ENCODE assay signal across 24 cellular contexts in the genomic region with DNA sequence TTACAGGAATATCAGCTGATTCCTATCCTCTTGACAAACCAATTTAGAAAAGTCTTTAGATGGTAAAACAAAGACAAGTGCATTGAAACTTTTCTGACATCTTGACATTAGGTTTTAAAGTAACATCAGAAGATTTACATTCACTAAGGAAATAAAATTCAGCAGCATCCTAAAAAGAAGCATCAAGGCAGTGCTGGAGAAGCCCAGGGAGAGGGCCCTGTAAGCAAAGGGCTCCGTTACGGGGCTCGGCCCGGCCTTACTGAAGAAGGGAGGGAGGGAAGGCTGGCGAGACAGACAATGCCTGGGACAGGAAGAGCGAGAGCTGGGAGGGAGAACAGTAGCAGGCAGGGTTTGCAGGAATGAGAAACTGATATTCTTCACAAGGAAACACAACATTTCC. TPM values are rescaled to one million over a fixed set of nuclear protein-coding genes. Genes with fewer than 3 reads are reported as not detected.
DNase-seq lines count a peak whose midpoint lies in the region; ATAC-seq, FAIRE-seq and TF ChIP-seq lines count a peak whose summit lies in the region.
"Had no signal": no experiment of that assay in that cellular context is flagged by ENCODE, and none has a peak within 500 bp of the region (broad histone marks: within the 10 kb centered on the region; RNA-seq: fewer than 3 reads in every experiment).

No MANE protein-coding gene starts in this region.

- TF ChIP-seq CTCF in K562 (IDR thresholded peaks at IDR 0.05 in 2 of 3, conservative IDR thresholded peaks at IDR 0.05 in 1 of 3; ENCODE audit: insufficient read depth in 2 of 3, low read depth in 1 of 3, low read length in 3 of 3), result no peak

- H3K4me3 ChIP-seq in K562, result no peak overlapping the region
- H3K4me3 ChIP-seq in CD8-positive, alpha-beta memory T cell (ENCODE audit: low read length), result no peak overlapping the region
- H3K4me3 ChIP-seq: A549; BLaER1 treated with 17β-estradiol and CSF1 and Interleukin-3, amounts not matched to agents 10 nM and 100 nM had no signal

- H3K4me3 Mint-ChIP-seq in activated naive CD4-positive, alpha-beta T cell treated with anti-CD3 and anti-CD28 coated beads, Interleukin-2, amount 10 ng/mL, durations not matched to agents 7 days and 5 days, result no peak overlapping the region
- H3K4me3 Mint-ChIP-seq in memory B cell, result no peak overlapping the region
- no peak overlapping the region for H3K4me3 Mint-ChIP-seq in stimulated activated naive B cell treated with anti-CD40 and anti-IgM and Interleukin-4, amounts not matched to agents 10 μg/mL and 1 μg/mL and 100 μg/mL, for 72 hours
- H3K4me3 Mint-ChIP-seq in CD8-positive, alpha-beta memory T cell, result no peak overlapping the region
- H3K4me3 Mint-ChIP-seq: B cell; CD4-positive, alpha-beta memory T cell; CD4-positive, CD25-positive, alpha-beta regulatory T cell had no signal

- intact Hi-C loops in K562 (cut with micrococcal nuclease), result no loop called here

- H3K4me1 Mint-ChIP-seq in activated naive CD4-positive, alpha-beta T cell treated with anti-CD3 and anti-CD28 coated beads, Interleukin-2, amount 10 ng/mL, durations not matched to agents 7 days and 5 days, result no peaks in the 10 kb centered on the region
- H3K4me1 Mint-ChIP-seq in memory B cell, result no peaks in the 10 kb centered on the region
- peaks cover 7 to 11% of the 10 kb centered on the region in 2 donors for H3K4me1 Mint-ChIP-seq in stimulated activated naive B cell treated with anti-CD40 and anti-IgM and Interleukin-4, amounts not matched to agents 10 μg/mL and 1 μg/mL and 100 μg/mL, for 72 hours
- H3K4me1 Mint-ChIP-seq in CD8-positive, alpha-beta memory T cell, result peaks cover 0 to 7% (median 1%) of the 10 kb centered on the region in 3 donors
- H3K4me1 Mint-ChIP-seq: B cell had no signal

- peaks cover 71% of the 10 kb centered on the region for H3K36me3 Mint-ChIP-seq in activated naive CD4-positive, alpha-beta T cell treated with anti-CD3 and anti-CD28 coated beads, Interleukin-2, amount 10 ng/mL, durations not matched to agents 7 days and 5 days
- H3K36me3 Mint-ChIP-seq in memory B cell, result peaks cover 54% of the 10 kb centered on the region
- peaks cover 57 to 79% of the 10 kb centered on the region in 2 donors for H3K36me3 Mint-ChIP-seq in stimulated activated naive B cell treated with anti-CD40 and anti-IgM and Interleukin-4, amounts not matched to agents 10 μg/mL and 1 μg/mL and 100 μg/mL, for 72 hours
- H3K36me3 Mint-ChIP-seq in CD8-positive, alpha-beta memory T cell, result peaks cover 19 to 91% (median 47%) of the 10 kb centered on the region in 3 donors

- H3K27ac ChIP-seq in K562 (ENCODE audit: extremely low read depth, low read depth, low read length), result no peak overlapping the region
- no peak overlapping the region for H3K27ac ChIP-seq in CD8-positive, alpha-beta memory T cell (ENCODE audit: low read depth, low read length)
- H3K27ac ChIP-seq: 22Rv1; A549; BLaER1 treated with 17β-estradiol and CSF1 and Interleukin-3, amounts not matched to agents 10 nM and 100 nM; C4-2B had no signal

- H3K4me1 ChIP-seq in K562 (replicated peaks in 1 of 2; ENCODE audit: control insufficient read depth in 2 of 2, insufficient read depth in 2 of 2, low read length in 2 of 2), result peaks cover 0 to 6% of the 10 kb centered on the region in 2 experiments; a peak in 2 of 5 replicates
- H3K4me1 ChIP-seq in CD8-positive, alpha-beta memory T cell (ENCODE audit: insufficient read depth, low read length), result no peaks in the 10 kb centered on the region
- H3K4me1 ChIP-seq: A549, Caco-2 had no signal

- H3K27me3 Mint-ChIP-seq in activated naive CD4-positive, alpha-beta T cell treated with anti-CD3 and anti-CD28 coated beads, Interleukin-2, amount 10 ng/mL, durations not matched to agents 7 days and 5 days, result no peaks in the 10 kb centered on the region
- no peaks in the 10 kb centered on the region for H3K27me3 Mint-ChIP-seq in memory B cell
- no peaks in the 10 kb centered on the region for H3K27me3 Mint-ChIP-seq in stimulated activated naive B cell treated with anti-CD40 and anti-IgM and Interleukin-4, amounts not matched to agents 10 μg/mL and 1 μg/mL and 100 μg/mL, for 72 hours
- H3K27me3 Mint-ChIP-seq in CD8-positive, alpha-beta memory T cell, result no peaks in the 10 kb centered on the region
- H3K27me3 Mint-ChIP-seq: B cell; CD4-positive, alpha-beta memory T cell; CD4-positive, CD25-positive, alpha-beta regulatory T cell had no signal

- no peak overlapping the region for H2AFZ ChIP-seq in K562 (ENCODE audit: low read depth, low read length)

- DNase-seq in activated naive CD4-positive, alpha-beta T cell treated with anti-CD3 and anti-CD28 coated beads, Interleukin-2, amount 10 ng/mL, durations not matched to agents 7 days and 5 days, result no peak
- no peak for DNase-seq in activated naive CD4-positive, alpha-beta T cell treated with anti-CD3 and anti-CD28 coated beads, Interleukin-2, amount 50 U/mL, for 16 hours
- DNase-seq in K562 (ENCODE audit: extremely low read depth in 1 of 4, low spot score in 3 of 4) (no peak), memory B cell (ENCODE audit: low spot score in 2 of 2) (no peak), NCI-H2171 (lab: John Stamatoyannopoulos, UW) (no peak)
- no peak for DNase-seq in stimulated activated naive B cell treated with anti-CD40 and anti-IgM and Interleukin-4, amounts not matched to agents 10 μg/mL and 1 μg/mL and 100 μg/mL, for 72 hours
- DNase-seq in CD8-positive, alpha-beta memory T cell, result no peak
- DNase-seq: AML-193; Caco-2; Calu3; CD4-positive, alpha-beta memory T cell; CD4-positive, CD25-positive, alpha-beta regulatory T cell; DMS79 treated with DMSO at 0.1 percent for 48 hours; GF-D8 had no signal

- ATAC-seq in K562, result no peak
- ATAC-seq in memory B cell (ENCODE audit: low read depth), result no peak
- no peak for ATAC-seq in stimulated activated naive B cell treated with anti-CD40 and anti-IgM and Interleukin-4, amounts not matched to agents 10 μg/mL and 1 μg/mL and 100 μg/mL, for 72 hours (replicated peaks)
- ATAC-seq in activated CD4-positive, CD25-positive, alpha-beta regulatory T cell treated with anti-CD3 and anti-CD28 coated beads, Interleukin-2, amount 50 U/mL, for 24 hours, result no peak
- ATAC-seq: A549 had no signal

- POLR2A ChIA-PET in K562 (lab: Yijun Ruan, JAX), result interaction anchor here (0.5 to 0.7 kb wide), 2 partner anchors 120 to 156 kb away, joined by 3 read pairs; no protein-coding TSS in a partner anchor
- POLR2A ChIA-PET in CD8-positive, alpha-beta memory T cell (lab: Charles Lee), result no interaction called here

- H3K27ac Mint-ChIP-seq in activated naive CD4-positive, alpha-beta T cell treated with anti-CD3 and anti-CD28 coated beads, Interleukin-2, amount 10 ng/mL, durations not matched to agents 7 days and 5 days, result peak overlapping the region; percentile 24
- H3K27ac Mint-ChIP-seq in memory B cell, result peak overlapping the region; percentile 21
- H3K27ac Mint-ChIP-seq in stimulated activated naive B cell treated with anti-CD40 and anti-IgM and Interleukin-4, amounts not matched to agents 10 μg/mL and 1 μg/mL and 100 μg/mL, for 72 hours, result peak overlapping the region; percentile 31
- H3K27ac Mint-ChIP-seq in CD8-positive, alpha-beta memory T cell, result peak overlapping the region in 1 of 8 donors; percentile 81
- H3K27ac Mint-ChIP-seq: B cell had no signal

- CTCF ChIA-PET in activated naive CD4-positive, alpha-beta T cell treated with anti-CD3 and anti-CD28 coated beads, Interleukin-2, amount 10 ng/mL, durations not matched to agents 7 days and 5 days (lab: Charles Lee), result no interaction called here
- CTCF ChIA-PET in K562 (lab: Yijun Ruan, JAX; ENCODE audit: low intra/inter-chr PET ratio), result no interaction called here
- CTCF ChIA-PET in CD8-positive, alpha-beta memory T cell (lab: Charles Lee), result no interaction called here

- peaks cover 2% of the 10 kb centered on the region for H3K9me3 Mint-ChIP-seq in activated naive CD4-positive, alpha-beta T cell treated with anti-CD3 and anti-CD28 coated beads, Interleukin-2, amount 10 ng/mL, durations not matched to agents 7 days and 5 days
- no peaks in the 10 kb centered on the region for H3K9me3 Mint-ChIP-seq in memory B cell
- peaks cover 0 to 4% of the 10 kb centered on the region in 2 donors for H3K9me3 Mint-ChIP-seq in stimulated activated naive B cell treated with anti-CD40 and anti-IgM and Interleukin-4, amounts not matched to agents 10 μg/mL and 1 μg/mL and 100 μg/mL, for 72 hours
- peaks cover 0 to 1% (median 0%) of the 10 kb centered on the region in 5 donors for H3K9me3 Mint-ChIP-seq in CD8-positive, alpha-beta memory T cell
- H3K9me3 Mint-ChIP-seq: CD4-positive, alpha-beta memory T cell; CD4-positive, CD25-positive, alpha-beta regulatory T cell had no signal

- TF ChIP-seq RAD21 in K562 (CRISPR knock-in tag; conservative IDR thresholded peaks at IDR 0.05 in 1 of 2, IDR thresholded peaks at IDR 0.05 in 1 of 2), result no peak

- no TSS peak for BruUV-seq in K562 (replicated peaks; lab: Mats Ljungman, UMichigan)

- no peaks in the 10 kb centered on the region; the same call in 1 of the 2 replicates for H4K20me1 ChIP-seq in K562 (replicated peaks; ENCODE audit: control insufficient read depth, insufficient read depth, low read length)
- H4K20me1 ChIP-seq: BLaER1 treated with 17β-estradiol and CSF1 and Interleukin-3, amounts not matched to agents 10 nM and 100 nM had no signal

- TF ChIP-seq POLR2A in K562 (conservative IDR thresholded peaks at IDR 0.05), result no peak

- FAIRE-seq in K562 (lab: Jason Lieb, UNC), result no peak
- FAIRE-seq: A549, D721Med, G401.6, GM12891, GM19239 had no signal

- no peaks in the 10 kb centered on the region for H3K9me1 ChIP-seq in K562 (ENCODE audit: control insufficient read depth, insufficient read depth, low read length)

- peaks cover 79% of the 10 kb centered on the region; the same call in 2 of the 3 replicates for H3K36me3 ChIP-seq in K562 (ENCODE audit: control insufficient read depth, insufficient read depth, low read length)
- H3K36me3 ChIP-seq in CD8-positive, alpha-beta memory T cell (ENCODE audit: insufficient read depth, low read length), result peaks cover 55% of the 10 kb centered on the region

- H3K9me3 ChIP-seq in K562 (replicated peaks; ENCODE audit: control insufficient read depth, insufficient read depth, low read depth, low read length), result no peaks in the 10 kb centered on the region
- no peaks in the 10 kb centered on the region for H3K9me3 ChIP-seq in CD8-positive, alpha-beta memory T cell (ENCODE audit: low read length)
- H3K9me3 ChIP-seq: A549, Caco-2 had no signal

- WGBS in K562 (ENCODE audit: insufficient coverage, low coverage, missing lambda C conversion rate), result 86% methylated on average over 5 of the region's 6 CpGs

- no peak for TF ChIP-seq EP300 in K562 (IDR thresholded peaks at IDR 0.05; ENCODE audit: low read length)

- no peak overlapping the region for H3K4me2 ChIP-seq in K562 (ENCODE audit: insufficient read depth, low read length)
- H3K4me2 ChIP-seq: A549; BLaER1 treated with 17β-estradiol and CSF1 and Interleukin-3, amounts not matched to agents 10 nM and 100 nM had no signal

- H3K27me3 ChIP-seq in K562 (ENCODE audit: control insufficient read depth in 2 of 2, insufficient read depth in 2 of 2, low read length in 2 of 2), result no peaks in the 10 kb centered on the region
- H3K27me3 ChIP-seq in CD8-positive, alpha-beta memory T cell (ENCODE audit: insufficient read depth, low read length, poor library complexity, severe bottlenecking), result no peaks in the 10 kb centered on the region
- H3K27me3 ChIP-seq: BLaER1 treated with 17β-estradiol and CSF1 and Interleukin-3, amounts not matched to agents 10 nM and 100 nM had no signal

- no peak overlapping the region for H3K9ac ChIP-seq in K562 (ENCODE audit: insufficient read depth in 1 of 2, low read depth in 2 of 2, low read length in 2 of 2)
- H3K9ac ChIP-seq: BLaER1 treated with 17β-estradiol and CSF1 and Interleukin-3, amounts not matched to agents 10 nM and 100 nM had no signal

- H3K79me2 ChIP-seq in K562 (ENCODE audit: control insufficient read depth, insufficient read depth, low read length), result no peaks in the 10 kb centered on the region

- in situ Hi-C loops in K562 (cut with MboI), result no loop called here

RNA-seq across cellular contexts. Expression of a gene that starts 39.3 kb away (rescaled TPM):
- 71.3 and 88.5 TPM in 2 replicates for total RNA-seq in K562 (2011; cell fraction: chromatin; rRNA removed; ENCODE audit: low replicate concordance)
- 44.5 and 49.2 TPM in 2 replicates for total RNA-seq in K562 (2011; cell fraction: nucleolus; rRNA removed)
- total RNA-seq in K562 (2011; cell fraction: nucleoplasm; rRNA removed), result 48.2 and 50.5 TPM in 2 replicates
- 12.8 and 17.5 TPM in 2 replicates for total RNA-seq in K562 (2014; rRNA removed)
- 7.9 and 8.7 TPM in 2 replicates for total RNA-seq in K562 (2014; rRNA removed; fragmentation: Illumina TruSeq; extraction: Trizol)
- total RNA-seq in K562 (2015; rRNA removed; fragmentation: Illumina TruSeq; extraction: Trizol), result 9.3 and 10.0 TPM in 2 replicates
- total RNA-seq in K562 (2021), result 24.0 and 24.4 TPM in 2 replicates
- 13.4 and 20.8 TPM in 2 replicates for polyA plus RNA-seq in K562 (2011; rRNA removed)
- 12.4 and 14.0 TPM in 2 replicates for polyA plus RNA-seq in K562 (2011; cell fraction: cytosol; rRNA removed)
- 29.7 and 37.4 TPM in 2 replicates for polyA plus RNA-seq in K562 (2011; cell fraction: nucleus; rRNA removed)
- polyA plus RNA-seq in K562 (2012), result 12.3 and 12.8 TPM in 2 replicates
- 13.4 and 14.2 TPM in 2 replicates for polyA plus RNA-seq in K562 (2014; fragmentation: Illumina TruSeq; extraction: Trizol)
- 1 to 10 TPM; 8.4 to 9.3 TPM for polyA plus RNA-seq in K562 (2014; fragmentation: Nextera tagmentation; extraction: Ambion mirVana)
- polyA plus RNA-seq in K562 (2014; rRNA removed), result 11.8 and 11.9 TPM in 2 replicates
- 21.3 and 23.2 TPM in 2 replicates for polyA minus RNA-seq in K562 (2011; rRNA and poly(A)+ RNA removed)
- 15.6 and 20.1 TPM in 2 replicates for polyA minus RNA-seq in K562 (2011; cell fraction: cytosol; rRNA and poly(A)+ RNA removed)
- polyA minus RNA-seq in K562 (2011; cell fraction: nucleus; rRNA and poly(A)+ RNA removed), result 18.7 and 27.2 TPM in 2 replicates
- total RNA-seq in CD8-positive, alpha-beta memory T cell, result 10 to 100 TPM; 43.2 to 45.9 TPM
- polyA plus RNA-seq in CD8-positive, alpha-beta memory T cell, result 26.6 TPM

RNA-seq across cellular contexts. Expression of a gene that starts 52.3 kb away (rescaled TPM):
- total RNA-seq in K562 (2011; cell fraction: chromatin; rRNA removed; ENCODE audit: low replicate concordance), result 9.2 and 23.4 TPM in 2 replicates
- 6.2 and 7.2 TPM in 2 replicates for total RNA-seq in K562 (2011; cell fraction: nucleolus; rRNA removed)
- total RNA-seq in K562 (2011; cell fraction: nucleoplasm; rRNA removed), result 13.4 and 20.8 TPM in 2 replicates
- total RNA-seq in K562 (2014; rRNA removed) (105 and 106 TPM in 2 replicates), K562 (2014; rRNA removed; fragmentation: Illumina TruSeq; extraction: Trizol) (82.1 and 94.8 TPM in 2 replicates), K562 (2015; rRNA removed; fragmentation: Illumina TruSeq; extraction: Trizol) (67.5 and 77.6 TPM in 2 replicates), K562 (2021) (76.3 and 83.8 TPM in 2 replicates)
- polyA plus RNA-seq in K562 (2011; rRNA removed) (53.4 and 64.9 TPM in 2 replicates), K562 (2014; fragmentation: Illumina TruSeq; extraction: Trizol) (72.1 and 87.6 TPM in 2 replicates), K562 (2014; fragmentation: Nextera tagmentation; extraction: Ambion mirVana) (10 to 100 TPM; 35.7 to 47.5 TPM), K562 (2014; rRNA removed) (47.2 and 48.9 TPM in 2 replicates)
- polyA plus RNA-seq in K562 (2011; cell fraction: cytosol; rRNA removed), result 11.2 and 17.6 TPM in 2 replicates
- 8.3 and 15.6 TPM in 2 replicates for polyA plus RNA-seq in K562 (2011; cell fraction: nucleus; rRNA removed)
- polyA plus RNA-seq in K562 (2012), result 47.8 and 58.7 TPM in 2 replicates
- polyA minus RNA-seq in K562 (2011; rRNA and poly(A)+ RNA removed), result 80.8 and 120 TPM in 2 replicates
- polyA minus RNA-seq in K562 (2011; cell fraction: cytosol; rRNA and poly(A)+ RNA removed), result 29.3 and 41.4 TPM in 2 replicates
- 5.9 and 10.3 TPM in 2 replicates for polyA minus RNA-seq in K562 (2011; cell fraction: nucleus; rRNA and poly(A)+ RNA removed)
- 10 to 100 TPM; 47.6 to 54.8 TPM for total RNA-seq in CD8-positive, alpha-beta memory T cell
- 102 TPM for polyA plus RNA-seq in CD8-positive, alpha-beta memory T cell
